In the genomic region with DNA sequence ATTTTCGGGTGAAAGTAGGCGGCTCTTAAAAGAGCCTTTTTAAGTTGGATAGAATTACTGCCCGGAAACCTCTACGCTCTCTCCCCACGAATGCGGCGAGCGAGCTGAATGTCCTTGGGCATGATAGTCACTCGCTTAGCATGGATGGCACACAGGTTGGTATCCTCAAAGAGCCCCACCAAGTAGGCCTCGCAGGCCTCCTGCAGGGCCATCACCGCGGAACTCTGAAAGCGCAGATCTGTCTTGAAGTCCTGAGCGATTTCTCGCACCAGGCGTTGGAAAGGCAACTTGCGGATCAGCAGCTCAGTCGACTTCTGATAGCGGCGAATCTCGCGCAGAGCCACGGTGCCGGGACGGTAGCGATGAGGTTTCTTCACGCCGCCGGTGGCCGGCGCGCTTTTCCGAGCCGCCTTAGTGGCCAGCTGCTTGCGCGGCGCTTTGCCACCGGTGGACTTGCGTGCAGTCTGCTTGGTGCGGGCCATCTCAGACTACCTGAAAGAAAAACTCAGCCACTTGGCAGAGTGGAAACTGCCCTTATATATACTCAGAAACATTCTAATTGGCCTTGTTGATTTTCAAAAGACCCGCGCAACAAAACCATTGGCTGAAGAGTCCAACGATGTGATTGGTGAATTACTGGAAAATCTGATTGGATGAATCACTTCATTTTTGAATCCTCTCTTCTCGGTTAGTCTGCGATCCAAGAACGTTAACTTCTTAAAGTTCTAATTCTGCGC, we compare ENCODE assay signal across 8 cellular contexts.
A peak's percentile ranks its signal among the peaks of the same experiment; 100 is the strongest.
DNase-seq lines count a peak whose midpoint lies in the region; ATAC-seq and TF ChIP-seq lines count a peak whose summit lies in the region.

No MANE protein-coding gene starts in this region.

- H3K27ac ChIP-seq in AG04450 (ENCODE audit: low read depth, low read length) (peak overlapping the region; percentile 68), neural progenitor cell (peak overlapping the region; percentile 75), thoracic aorta (peak overlapping the region; percentile 89 to 95)

- H3K79me2 ChIP-seq in neural progenitor cell (ENCODE audit: low read depth): peaks cover 44% of the 10 kb centered on the region

- H3K9me3 Mint-ChIP-seq in neural progenitor cell: no peaks in the 10 kb centered on the region

- H3K9me3 ChIP-seq in AG04450 (ENCODE audit: control insufficient read depth, insufficient read depth, low read length) (no peaks in the 10 kb centered on the region), neural progenitor cell (ENCODE audit: low read depth) (no peaks in the 10 kb centered on the region), thoracic aorta (no peaks in the 10 kb centered on the region)

- CTCF ChIA-PET in AG04450 (lab: Charles Lee): interaction anchor here (1.5 to 2.4 kb wide), 2 partner anchors 14 to 20 kb away, joined by 4 to 12 read pairs; a partner anchor contains a TSS

- peaks cover 27% of the 10 kb centered on the region for H3K4me1 Mint-ChIP-seq in neural progenitor cell

- TF ChIP-seq CTCF in AG04450 (IDR thresholded peaks at IDR 0.05; ENCODE audit: low read depth, low read length) (no peak), fibroblast of the aortic adventitia (IDR thresholded peaks at IDR 0.05; ENCODE audit: insufficient read depth, low read length) (no peak), neural progenitor cell (IDR thresholded peaks at IDR 0.05) (no peak), thoracic aorta (IDR thresholded peaks at IDR 0.05) (no peak)

- H3K4me2 ChIP-seq in neural progenitor cell: peak overlapping the region; percentile 82

- H3K4me3 ChIP-seq in AG04450 (ENCODE audit: low read depth, low read length) (peak overlapping the region; percentile 65), fibroblast of the aortic adventitia (ENCODE audit: low read depth, low read length) (peak overlapping the region; percentile 66), neural progenitor cell (peak overlapping the region; percentile 70), thoracic aorta (peak overlapping the region; percentile 77)

- H3K36me3 ChIP-seq in neural progenitor cell (no peaks in the 10 kb centered on the region), thoracic aorta (no peaks in the 10 kb centered on the region)

- H3K27me3 Mint-ChIP-seq in neural progenitor cell (ENCODE audit: insufficient read depth, low read depth): peaks cover 9% of the 10 kb centered on the region

- peak overlapping the region; percentile 98 for H3K27ac Mint-ChIP-seq in neural progenitor cell

- peak overlapping the region; percentile 74 for H3K9ac ChIP-seq in neural progenitor cell

- no peak for DNase-seq in AG04450 (ENCODE audit: low read depth, low spot score)
- peak; percentile 91 for DNase-seq in RPMI8226
- DNase-seq in activated T-helper 9 cell treated with anti-CD3 and anti-CD28 coated beads, Interleukin-2, amount 50 U/mL, for 16 hours (ENCODE audit: low read depth): peak; percentile 56
- DNase-seq in fibroblast of the aortic adventitia (ENCODE audit: low read depth): peak; percentile 93
- DNase-seq in neural progenitor cell (ENCODE audit: low spot score): peak; percentile 93
- no peak for DNase-seq in thoracic aorta (ENCODE audit: low spot score)

- H2AFZ ChIP-seq in neural progenitor cell (replicated peaks): peak overlapping the region; percentile 26

- POLR2A ChIA-PET in AG04450 (lab: Yijun Ruan, JAX): interaction anchor here (0.6 to 6.4 kb wide), 12 partner anchors 9 to 856 kb away, joined by 3 to 69 read pairs (median 4); a partner anchor contains a TSS

- H3K27me3 ChIP-seq in AG04450 (ENCODE audit: control insufficient read depth, insufficient read depth, low read length): no peaks in the 10 kb centered on the region
- H3K27me3 ChIP-seq in neural progenitor cell: no peaks in the 10 kb centered on the region
- no peaks in the 10 kb centered on the region for H3K27me3 ChIP-seq in thoracic aorta (replicated peaks; ENCODE audit: insufficient read depth)

- H4K20me1 ChIP-seq in neural progenitor cell (ENCODE audit: low read depth): peaks cover 16% of the 10 kb centered on the region

- no peaks in the 10 kb centered on the region for H3K36me3 Mint-ChIP-seq in neural progenitor cell

- H3K4me3 Mint-ChIP-seq in neural progenitor cell: no peak overlapping the region

- ATAC-seq in GM18907 (IDR thresholded peaks at IDR 0.05; ENCODE audit: unreplicated experiment): peak; percentile 40
- ATAC-seq in HG03432 (IDR thresholded peaks at IDR 0.05; ENCODE audit: unreplicated experiment): peak; percentile 38
- peak; percentile 71 for ATAC-seq in thoracic aorta (ENCODE audit: insufficient number of reproducible peaks, low FRiP score, low read depth)

- H3K4me1 ChIP-seq in neural progenitor cell (peaks cover 30% of the 10 kb centered on the region), thoracic aorta (ENCODE audit: control insufficient read depth in 1 of 2, low read depth in 2 of 2) (peaks cover 5 to 18% of the 10 kb centered on the region in 2 donors)

- H3F3A ChIP-seq in neural progenitor cell (ENCODE audit: low read depth): peaks cover 66% of the 10 kb centered on the region

Comparison
In these comparisons a context has a peak if more than half of its experiments do, and no peak if none do; other contexts are left out.
1. DNase-seq: peak in RPMI8226 (single experiment), activated T-helper 9 cell treated with anti-CD3 and anti-CD28 coated beads, Interleukin-2, amount 50 U/mL, for 16 hours (single experiment), fibroblast of the aortic adventitia (single experiment) and neural progenitor cell (single experiment); none in AG04450 (single experiment) and thoracic aorta (single experiment).
2. Peak in every context shown above with its lines, with median percentiles within 50 percentile points of each other: H3K27ac ChIP-seq, H3K4me3 ChIP-seq and ATAC-seq.